In genomic region chr7:143214789-143215679, GRCh38 we compare ENCODE assay signal across 8 cellular contexts. TPM values are rescaled to one million over a fixed set of nuclear protein-coding genes. Genes with fewer than 3 reads are reported as not detected.
DNase-seq lines count a peak whose midpoint lies in the region; ATAC-seq, FAIRE-seq and TF ChIP-seq lines count a peak whose summit lies in the region.

No MANE protein-coding gene starts in this region.

- no peak for TF ChIP-seq POLR2A in stomach (IDR thresholded peaks at IDR 0.05)

- TF ChIP-seq CTCF in epithelial cell of esophagus (IDR thresholded peaks at IDR 0.05; ENCODE audit: insufficient read depth, low read depth, low read length, missing control alignments) (peak; percentile 100), stomach (IDR thresholded peaks at IDR 0.05) (peak in 5 of 7 experiments; percentile 92 to 99 (median 97))

- no peak for FAIRE-seq in HTR-8/SVneo (lab: Jason Lieb, UNC)

- POLR2A ChIA-PET in naive thymus-derived CD4-positive, alpha-beta T cell (lab: Charles Lee): no interaction called here

- H3K4me3 ChIP-seq in epithelial cell of esophagus (ENCODE audit: low read length) (no peak overlapping the region), stomach (no peak overlapping the region)
- no peak overlapping the region for H3K4me3 ChIP-seq in naive thymus-derived CD4-positive, alpha-beta T cell (ENCODE audit: low read length)

- intact Hi-C loops in naive thymus-derived CD4-positive, alpha-beta T cell (cut with micrococcal nuclease): loop anchor here (1.0 to 10.0 kb wide), 16 partner anchors 207 to 1062 kb away; no protein-coding TSS in a partner anchor
- intact Hi-C loops in stomach (cut with DNase I; ENCODE audit: low total_unique reads): loop anchor here (5.0 kb wide), 1 partner anchor 208 kb away; no protein-coding TSS in a partner anchor

- no peak overlapping the region for H3K4me3 Mint-ChIP-seq in naive thymus-derived CD4-positive, alpha-beta T cell

- peak overlapping the region in 1 of 9 donors; percentile 13 for H3K27ac Mint-ChIP-seq in naive thymus-derived CD4-positive, alpha-beta T cell

- no peaks in the 10 kb centered on the region for H3K36me3 Mint-ChIP-seq in naive thymus-derived CD4-positive, alpha-beta T cell

- WGBS in stomach, 5 donors: 18 to 22% (median 19%) methylated on average over 8 of the region's 8 CpGs

- no peak for TF ChIP-seq EP300 in stomach (IDR thresholded peaks at IDR 0.05)

- ATAC-seq in GM21528 (IDR thresholded peaks at IDR 0.05; ENCODE audit: low FRiP score, unreplicated experiment): peak; percentile 94
- peak; percentile 99 for ATAC-seq in naive thymus-derived CD4-positive, alpha-beta T cell

- H3K4me1 ChIP-seq in naive thymus-derived CD4-positive, alpha-beta T cell (ENCODE audit: control insufficient read depth in 2 of 2, insufficient read depth in 2 of 2, low read length in 2 of 2): no peaks in the 10 kb centered on the region
- no peaks in the 10 kb centered on the region for H3K4me1 ChIP-seq in stomach

- H3K9me3 Mint-ChIP-seq in naive thymus-derived CD4-positive, alpha-beta T cell: no peaks in the 10 kb centered on the region

- H3K27me3 ChIP-seq in naive thymus-derived CD4-positive, alpha-beta T cell (ENCODE audit: control insufficient read depth in 2 of 2, insufficient read depth in 2 of 2, low read length in 2 of 2): no peaks in the 10 kb centered on the region
- H3K27me3 ChIP-seq in stomach: peaks cover 0 to 3% (median 0%) of the 10 kb centered on the region in 3 donors

- H3K4me1 Mint-ChIP-seq in naive thymus-derived CD4-positive, alpha-beta T cell: no peaks in the 10 kb centered on the region

- no peaks in the 10 kb centered on the region for H3K36me3 ChIP-seq in naive thymus-derived CD4-positive, alpha-beta T cell (ENCODE audit: control insufficient read depth in 2 of 3, insufficient read depth in 3 of 3, low read length in 3 of 3)
- no peaks in the 10 kb centered on the region for H3K36me3 ChIP-seq in stomach

- peaks cover 0 to 21% (median 4%) of the 10 kb centered on the region in 5 donors for H3K27me3 Mint-ChIP-seq in naive thymus-derived CD4-positive, alpha-beta T cell

- DNase-seq in DMS79 treated with DMSO at 0.1 percent for 48 hours (lab: John Stamatoyannopoulos, UW) (peak; percentile 81), HTR-8/SVneo (ENCODE audit: insufficient read length, low spot score) (peak; percentile 54), NOMO-1 (lab: John Stamatoyannopoulos, UW; ENCODE audit: unreplicated experiment in 2 of 2) (peak; percentile 6 to 43), epithelial cell of esophagus (ENCODE audit: low read depth) (peak; percentile 84), stomach (peak; percentile 62)
- DNase-seq in activated CD8-positive, alpha-beta memory T cell treated with anti-CD3 and anti-CD28 coated beads for 24 hours: peak; percentile 70
- peak; percentile 26 to 81 (median 75) for DNase-seq in naive thymus-derived CD4-positive, alpha-beta T cell

- CTCF ChIA-PET in naive thymus-derived CD4-positive, alpha-beta T cell (lab: Charles Lee): interaction anchor here (0.6 to 4.5 kb wide), 38 partner anchors 9 to 1262 kb away, joined by 3 to 57 read pairs (median 4); partner anchors contain the start of gene EPHB6

- no peaks in the 10 kb centered on the region for H3K9me3 ChIP-seq in naive thymus-derived CD4-positive, alpha-beta T cell (ENCODE audit: control insufficient read depth in 2 of 3, low read length in 3 of 3)
- H3K9me3 ChIP-seq in stomach: no peaks in the 10 kb centered on the region

- no peak overlapping the region for H3K27ac ChIP-seq in naive thymus-derived CD4-positive, alpha-beta T cell (ENCODE audit: low read depth, low read length)
- H3K27ac ChIP-seq in stomach: no peak overlapping the region

RNA-seq across cellular contexts. Expression of gene TAS2R40, which starts 6.8 kb away (rescaled TPM):
- total RNA-seq in naive thymus-derived CD4-positive, alpha-beta T cell: not detected
- polyA plus RNA-seq in naive thymus-derived CD4-positive, alpha-beta T cell: not detected
- not detected for total RNA-seq in stomach
- not detected for polyA plus RNA-seq in stomach

RNA-seq across cellular contexts. Expression of gene TAS2R39, which starts 31.8 kb away (rescaled TPM):
- total RNA-seq in naive thymus-derived CD4-positive, alpha-beta T cell: not detected
- not detected for polyA plus RNA-seq in naive thymus-derived CD4-positive, alpha-beta T cell
- not detected for total RNA-seq in stomach
- polyA plus RNA-seq in stomach: not detected

RNA-seq across cellular contexts. Expression of gene GSTK1, which starts 48.2 kb away (rescaled TPM):
- 100 to 1,000 TPM; 253 to 385 (median 311) TPM for total RNA-seq in naive thymus-derived CD4-positive, alpha-beta T cell
- 100 to 1,000 TPM; 398 to 470 TPM for polyA plus RNA-seq in naive thymus-derived CD4-positive, alpha-beta T cell
- 100 to 1,000 TPM in 4 of 5 donors, 10 to 100 TPM in 1; 71.8 to 305 (median 164) TPM for total RNA-seq in stomach
- 100 to 1,000 TPM; 118 to 177 (median 141) TPM for polyA plus RNA-seq in stomach

Comparison
In these comparisons a context has a peak if more than half of its experiments do, and no peak if none do; other contexts are left out.
1. DNase-seq: peak in every context shown above with its lines; median percentile 84 in epithelial cell of esophagus; 81 in DMS79 treated with DMSO at 0.1 percent for 48 hours; 75 in naive thymus-derived CD4-positive, alpha-beta T cell; 70 in activated CD8-positive, alpha-beta memory T cell treated with anti-CD3 and anti-CD28 coated beads for 24 hours; 62 in stomach; 54 in HTR-8/SVneo; 24 in NOMO-1.